11 cellular contexts compared by ENCODE assay signal in the genomic region with DNA sequence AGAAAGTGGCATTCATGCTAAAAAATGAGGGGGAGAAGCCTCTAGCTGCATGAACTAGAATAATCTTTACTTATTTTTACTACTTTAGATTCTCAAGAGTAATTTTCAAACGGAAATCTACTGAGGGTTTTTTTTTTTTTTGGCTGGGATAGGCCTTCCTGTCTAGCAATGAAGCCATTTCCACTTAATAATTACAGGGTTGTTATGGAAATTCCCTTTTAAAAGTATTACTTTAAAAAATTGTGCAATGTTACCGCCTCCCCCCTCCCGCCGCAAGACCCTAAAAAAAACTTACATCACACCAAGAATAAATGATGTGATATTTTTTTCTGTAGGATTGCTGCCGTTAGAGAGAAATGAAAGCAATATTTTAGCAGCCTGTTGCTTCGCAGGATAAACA. TPM values are rescaled to one million over a fixed set of nuclear protein-coding genes. Genes with fewer than 3 reads are reported as not detected.
DNase-seq lines count a peak whose midpoint lies in the region; ATAC-seq and TF ChIP-seq lines count a peak whose summit lies in the region.
"Had no signal": no experiment of that assay in that cellular context is flagged by ENCODE, and none has a peak within 500 bp of the region (broad histone marks: within the 10 kb centered on the region; RNA-seq: fewer than 3 reads in every experiment).

No MANE protein-coding gene starts in this region.

- H3K4me3 ChIP-seq in Peyer's patch (no peak overlapping the region), skin epidermis (no peak overlapping the region)
- H3K4me3 ChIP-seq: dorsolateral prefrontal cortex had no signal

- peaks cover 0 to 30% (median 0%) of the 10 kb centered on the region in 4 donors for H3K4me1 ChIP-seq in Peyer's patch

- H3K4me1 Mint-ChIP-seq in HFFc6 (ENCODE audit: low read depth): peaks cover 46% of the 10 kb centered on the region

- no peaks in the 10 kb centered on the region for H3K9me3 Mint-ChIP-seq in HFFc6

- H3K27me3 Mint-ChIP-seq in HFFc6 (ENCODE audit: insufficient read depth): no peaks in the 10 kb centered on the region
- H3K27me3 Mint-ChIP-seq: naive thymus-derived CD4-positive, alpha-beta T cell had no signal

- H3K4me3 Mint-ChIP-seq in HFFc6: no peak overlapping the region; the same call in 1 of the 2 replicates

- H3K36me3 ChIP-seq in Peyer's patch: no peaks in the 10 kb centered on the region

- H3K27me3 ChIP-seq in Peyer's patch: no peaks in the 10 kb centered on the region
- H3K27me3 ChIP-seq: dorsolateral prefrontal cortex had no signal

- peak overlapping the region; percentile 63 for H3K27ac Mint-ChIP-seq in HFFc6

- ATAC-seq in HG02610 (IDR thresholded peaks at IDR 0.05; ENCODE audit: unreplicated experiment) (no peak), left lobe of liver (no peak), HG02759 (IDR thresholded peaks at IDR 0.05; ENCODE audit: unreplicated experiment) (no peak), GM18520 (IDR thresholded peaks at IDR 0.05; ENCODE audit: unreplicated experiment) (no peak)

- DNase-seq in HFFc6: no peak
- DNase-seq in Peyer's patch: no peak
- DNase-seq in epithelial cell of prostate (ENCODE audit: low read depth, low spot score): no peak
- no peak for DNase-seq in left lobe of liver (ENCODE audit: low spot score)
- DNase-seq: dorsolateral prefrontal cortex; naive thymus-derived CD4-positive, alpha-beta T cell; NCI-H1105 treated with DMSO at 0.1 percent for 48 hours had no signal

- H3K36me3 Mint-ChIP-seq in HFFc6 (ENCODE audit: low read depth): no peaks in the 10 kb centered on the region

- TF ChIP-seq POLR2A in Peyer's patch (IDR thresholded peaks at IDR 0.05): no peak

- TF ChIP-seq CTCF in HFFc6 (IDR thresholded peaks at IDR 0.05): no peak
- no peak for TF ChIP-seq CTCF in Peyer's patch (IDR thresholded peaks at IDR 0.05)

- no peaks in the 10 kb centered on the region for H3K9me3 ChIP-seq in Peyer's patch

- H3K27ac ChIP-seq in Peyer's patch (peak overlapping the region in 3 of 4 donors; percentile 9 to 32 (median 9)), epithelial cell of prostate (peak overlapping the region; percentile 83), skin epidermis (peak overlapping the region in 19 of 21 experiments; percentile 10 to 89 (median 67))

RNA-seq across cellular contexts. Expression of a gene that starts 32.5 kb away (rescaled TPM):
- total RNA-seq in HFFc6 (2021; fragmentation: NEBNext Ultra II Directional; extraction: Animal tissue kit (Norgen Biotek cat#: 25700)): 10 to 100 TPM; 12.5 to 15.5 (median 14.7) TPM
- total RNA-seq in Peyer's patch (100 to 1,000 TPM in 2 of 4 donors, 10 to 100 TPM in 2; 35.5 to 112 (median 85.6) TPM), left lobe of liver (5.8 TPM)

Comparison
In these comparisons a context has a peak if more than half of its experiments do, and no peak if none do; other contexts are left out.
1. H3K27ac ChIP-seq: peak in every context shown above with its lines; median percentile 83 in epithelial cell of prostate; 67 in skin epidermis; 9 in Peyer's patch.